ENCODE assay signal across 13 cellular contexts in the genomic region with DNA sequence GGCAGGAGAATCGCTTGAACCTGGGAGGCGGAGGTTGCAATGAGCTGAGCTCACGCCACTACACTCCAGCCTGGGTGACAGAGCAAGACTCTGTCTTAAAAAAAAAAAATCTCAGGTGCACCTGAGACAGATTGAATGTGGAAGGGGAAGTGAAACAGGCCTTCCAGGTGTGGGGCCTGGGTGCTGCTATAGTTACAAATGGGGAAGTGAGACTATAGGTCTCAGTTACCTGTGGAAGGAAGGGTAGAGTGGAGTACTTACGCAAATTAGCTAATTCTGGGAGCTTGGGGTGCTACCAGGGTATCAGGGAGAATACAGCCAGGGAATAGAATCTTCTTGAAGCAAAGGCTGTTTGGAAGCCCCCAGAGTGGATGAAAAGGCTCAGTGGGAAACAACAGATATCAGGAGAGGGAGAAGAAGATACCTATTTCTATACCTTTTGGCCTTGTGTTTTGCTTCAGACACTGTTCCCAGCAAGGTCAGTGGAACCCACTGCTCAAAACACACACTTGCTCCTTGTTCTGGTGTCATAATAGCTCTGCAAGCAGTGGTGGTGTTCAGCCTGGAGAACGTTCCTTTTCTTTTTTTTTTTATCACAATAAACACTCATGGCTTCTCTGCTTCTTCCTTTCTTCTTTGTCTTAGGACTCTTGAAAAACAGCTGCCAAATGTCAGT. TPM values are rescaled to one million over a fixed set of nuclear protein-coding genes. Genes with fewer than 3 reads are reported as not detected.
DNase-seq lines count a peak whose midpoint lies in the region; ATAC-seq, FAIRE-seq and TF ChIP-seq lines count a peak whose summit lies in the region.
"Had no signal": no experiment of that assay in that cellular context is flagged by ENCODE, and none has a peak within 500 bp of the region (broad histone marks: within the 10 kb centered on the region; RNA-seq: fewer than 3 reads in every experiment).

No MANE protein-coding gene starts in this region.

- TF ChIP-seq CTCF in OCI-LY1 (IDR thresholded peaks at IDR 0.05; ENCODE audit: low read length) (no peak), WTC11 (IDR thresholded peaks at IDR 0.05) (no peak), mesothelial cell of epicardium (IDR thresholded peaks at IDR 0.05; ENCODE audit: unreplicated experiment) (no peak), pancreas (IDR thresholded peaks at IDR 0.05) (no peak)

- H3K27me3 ChIP-seq in OCI-LY1 (ENCODE audit: insufficient read depth, low read length) = no peaks in the 10 kb centered on the region
- H3K27me3 ChIP-seq in pancreas = no peaks in the 10 kb centered on the region
- H3K27me3 ChIP-seq: BLaER1 treated with 17β-estradiol and CSF1 and Interleukin-3, amounts not matched to agents 10 nM and 100 nM had no signal

- H3K4me1 ChIP-seq in OCI-LY1 (ENCODE audit: insufficient read depth, low read length, severe bottlenecking) (peaks cover 53% of the 10 kb centered on the region), pancreas (no peaks in the 10 kb centered on the region)

- no peaks in the 10 kb centered on the region for H3K9me2 ChIP-seq in OCI-LY1 (ENCODE audit: low read depth, low read length)

- intact Hi-C loops in pancreas (cut with DNase I) = no loop called here

- H3K79me2 ChIP-seq in OCI-LY1 (ENCODE audit: insufficient read depth, low read length) = peaks cover under 1% of the 10 kb centered on the region; the same call in 1 of the 2 replicates

- H3K27ac ChIP-seq in OCI-LY1 (ENCODE audit: low read depth, low read length, poor library complexity, severe bottlenecking) (peak overlapping the region; percentile 91), pancreas (no peak overlapping the region)
- H3K27ac ChIP-seq: BLaER1 treated with 17β-estradiol and CSF1 and Interleukin-3, amounts not matched to agents 10 nM and 100 nM had no signal

- H2AFZ ChIP-seq in OCI-LY1 (ENCODE audit: low read length) = no peak overlapping the region

- H3K9me3 ChIP-seq in OCI-LY1 (ENCODE audit: low read length) (no peaks in the 10 kb centered on the region), pancreas (no peaks in the 10 kb centered on the region)

- H3K4me3 Mint-ChIP-seq in WTC11 = no peak overlapping the region
- H3K4me3 Mint-ChIP-seq in mesothelial cell of epicardium = no peak overlapping the region
- H3K4me3 Mint-ChIP-seq: activated naive CD8-positive, alpha-beta T cell; nephron had no signal

- H3K9me3 Mint-ChIP-seq in WTC11 (peaks cover 42% of the 10 kb centered on the region), mesothelial cell of epicardium (peaks cover 21% of the 10 kb centered on the region)

- WGBS in pancreas, 2 donors = 67 to 81% methylated on average over 5 of the region's 5 CpGs

- peaks cover 23% of the 10 kb centered on the region for H3K27me3 Mint-ChIP-seq in WTC11 (ENCODE audit: low read depth)
- peaks cover 43% of the 10 kb centered on the region for H3K27me3 Mint-ChIP-seq in mesothelial cell of epicardium (ENCODE audit: low read depth)
- H3K27me3 Mint-ChIP-seq: activated naive CD8-positive, alpha-beta T cell had no signal

- H3K27ac Mint-ChIP-seq in WTC11 = no peak overlapping the region
- no peak overlapping the region for H3K27ac Mint-ChIP-seq in mesothelial cell of epicardium
- H3K27ac Mint-ChIP-seq: activated naive CD8-positive, alpha-beta T cell; nephron had no signal

- no peak for FAIRE-seq in pancreas (lab: Jason Lieb, UNC)

- POLR2A ChIA-PET in WTC11 (lab: Charles Lee) = no interaction called here

- H3K4me1 Mint-ChIP-seq in WTC11 (peaks cover 7% of the 10 kb centered on the region), mesothelial cell of epicardium (no peaks in the 10 kb centered on the region)
- H3K4me1 Mint-ChIP-seq: nephron had no signal

- CTCF ChIA-PET in WTC11 (lab: Charles Lee) = no interaction called here

- peak; percentile 84 for ATAC-seq in GM18502 (IDR thresholded peaks at IDR 0.05; ENCODE audit: poor library complexity, unreplicated experiment)
- ATAC-seq in GM19463 (IDR thresholded peaks at IDR 0.05; ENCODE audit: unreplicated experiment) = peak; percentile 63
- ATAC-seq in HG02973 (IDR thresholded peaks at IDR 0.05; ENCODE audit: unreplicated experiment) = peak; percentile 86
- no peak for ATAC-seq in WTC11
- ATAC-seq in pancreas = no peak

- H3F3A ChIP-seq in OCI-LY1 (ENCODE audit: insufficient read depth, low read length) = no peaks in the 10 kb centered on the region

- DNase-seq in WTC11 (ENCODE audit: low spot score) (no peak), HPDE6-E6E7 (ENCODE audit: extremely low spot score) (no peak), mesothelial cell of epicardium (ENCODE audit: low spot score in 2 of 2, unreplicated experiment in 2 of 2) (no peak), pancreas (no peak)
- DNase-seq: effector CD8-positive, alpha-beta T cell; NK-92 treated with Interleukin-12 subunit alpha and Interleukin-12 subunit beta, amount 100 ng/mL, for 24 hours had no signal

- no peak overlapping the region for H3K9ac ChIP-seq in OCI-LY1 (ENCODE audit: low read length)
- H3K9ac ChIP-seq: BLaER1 treated with 17β-estradiol and CSF1 and Interleukin-3, amounts not matched to agents 10 nM and 100 nM had no signal

- H3K4me2 ChIP-seq in OCI-LY1 (ENCODE audit: low read length) = peak overlapping the region; percentile 33; the same call in 1 of the 2 replicates

- H3K36me3 ChIP-seq in OCI-LY1 (ENCODE audit: insufficient read depth, low read length) (peaks cover 54% of the 10 kb centered on the region), pancreas (no peaks in the 10 kb centered on the region)

- H4K20me1 ChIP-seq in OCI-LY1 (ENCODE audit: insufficient read depth, low read length) = no peaks in the 10 kb centered on the region

- no peak overlapping the region for H3K4me3 ChIP-seq in OCI-LY1 (ENCODE audit: low read depth, low read length, poor library complexity, severe bottlenecking)
- H3K4me3 ChIP-seq in pancreas = no peak overlapping the region

- H3K36me3 Mint-ChIP-seq in WTC11 (peaks cover 39% of the 10 kb centered on the region), mesothelial cell of epicardium (no peaks in the 10 kb centered on the region)

TF ChIP-seq in WTC11, 78 proteins besides CTCF, POLR2A, EP300 and RAD21 (continues in another document):
- TF ChIP-seq CREB1 (CRISPR knock-in tag; IDR thresholded peaks at IDR 0.05) = no peak
- TF ChIP-seq, protein P1, sequence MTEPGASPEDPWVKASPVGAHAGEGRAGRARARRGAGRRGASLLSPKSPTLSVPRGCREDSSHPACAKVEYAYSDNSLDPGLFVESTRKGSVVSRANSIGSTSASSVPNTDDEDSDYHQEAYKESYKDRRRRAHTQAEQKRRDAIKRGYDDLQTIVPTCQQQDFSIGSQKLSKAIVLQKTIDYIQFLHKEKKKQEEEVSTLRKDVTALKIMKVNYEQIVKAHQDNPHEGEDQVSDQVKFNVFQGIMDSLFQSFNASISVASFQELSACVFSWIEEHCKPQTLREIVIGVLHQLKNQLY (CRISPR knock-in tag; IDR thresholded peaks at IDR 0.05) = no peak
- no peak for TF ChIP-seq TP53 (CRISPR knock-in tag; IDR thresholded peaks at IDR 0.05)
- TF ChIP-seq, protein P2, sequence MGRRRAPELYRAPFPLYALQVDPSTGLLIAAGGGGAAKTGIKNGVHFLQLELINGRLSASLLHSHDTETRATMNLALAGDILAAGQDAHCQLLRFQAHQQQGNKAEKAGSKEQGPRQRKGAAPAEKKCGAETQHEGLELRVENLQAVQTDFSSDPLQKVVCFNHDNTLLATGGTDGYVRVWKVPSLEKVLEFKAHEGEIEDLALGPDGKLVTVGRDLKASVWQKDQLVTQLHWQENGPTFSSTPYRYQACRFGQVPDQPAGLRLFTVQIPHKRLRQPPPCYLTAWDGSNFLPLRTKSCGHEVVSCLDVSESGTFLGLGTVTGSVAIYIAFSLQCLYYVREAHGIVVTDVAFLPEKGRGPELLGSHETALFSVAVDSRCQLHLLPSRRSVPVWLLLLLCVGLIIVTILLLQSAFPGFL (CRISPR knock-in tag; IDR thresholded peaks at IDR 0.05; ENCODE audit: borderline replicate concordance) = no peak
- TF ChIP-seq RELA (CRISPR knock-in tag; IDR thresholded peaks at IDR 0.05; ENCODE audit: borderline replicate concordance) = no peak
- no peak for TF ChIP-seq ZNF263 (CRISPR knock-in tag; IDR thresholded peaks at IDR 0.05; ENCODE audit: low read depth)
- TF ChIP-seq, protein P3, sequence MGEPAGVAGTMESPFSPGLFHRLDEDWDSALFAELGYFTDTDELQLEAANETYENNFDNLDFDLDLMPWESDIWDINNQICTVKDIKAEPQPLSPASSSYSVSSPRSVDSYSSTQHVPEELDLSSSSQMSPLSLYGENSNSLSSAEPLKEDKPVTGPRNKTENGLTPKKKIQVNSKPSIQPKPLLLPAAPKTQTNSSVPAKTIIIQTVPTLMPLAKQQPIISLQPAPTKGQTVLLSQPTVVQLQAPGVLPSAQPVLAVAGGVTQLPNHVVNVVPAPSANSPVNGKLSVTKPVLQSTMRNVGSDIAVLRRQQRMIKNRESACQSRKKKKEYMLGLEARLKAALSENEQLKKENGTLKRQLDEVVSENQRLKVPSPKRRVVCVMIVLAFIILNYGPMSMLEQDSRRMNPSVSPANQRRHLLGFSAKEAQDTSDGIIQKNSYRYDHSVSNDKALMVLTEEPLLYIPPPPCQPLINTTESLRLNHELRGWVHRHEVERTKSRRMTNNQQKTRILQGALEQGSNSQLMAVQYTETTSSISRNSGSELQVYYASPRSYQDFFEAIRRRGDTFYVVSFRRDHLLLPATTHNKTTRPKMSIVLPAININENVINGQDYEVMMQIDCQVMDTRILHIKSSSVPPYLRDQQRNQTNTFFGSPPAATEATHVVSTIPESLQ (CRISPR knock-in tag; IDR thresholded peaks at IDR 0.05) = no peak
- TF ChIP-seq, protein P4, sequence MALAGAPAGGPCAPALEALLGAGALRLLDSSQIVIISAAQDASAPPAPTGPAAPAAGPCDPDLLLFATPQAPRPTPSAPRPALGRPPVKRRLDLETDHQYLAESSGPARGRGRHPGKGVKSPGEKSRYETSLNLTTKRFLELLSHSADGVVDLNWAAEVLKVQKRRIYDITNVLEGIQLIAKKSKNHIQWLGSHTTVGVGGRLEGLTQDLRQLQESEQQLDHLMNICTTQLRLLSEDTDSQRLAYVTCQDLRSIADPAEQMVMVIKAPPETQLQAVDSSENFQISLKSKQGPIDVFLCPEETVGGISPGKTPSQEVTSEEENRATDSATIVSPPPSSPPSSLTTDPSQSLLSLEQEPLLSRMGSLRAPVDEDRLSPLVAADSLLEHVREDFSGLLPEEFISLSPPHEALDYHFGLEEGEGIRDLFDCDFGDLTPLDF (CRISPR knock-in tag; IDR thresholded peaks at IDR 0.05) = no peak
- TF ChIP-seq ETV6 (CRISPR knock-in tag; IDR thresholded peaks at IDR 0.05) = no peak
- no peak for TF ChIP-seq GTF2I (CRISPR knock-in tag; conservative IDR thresholded peaks at IDR 0.05)
- no peak for TF ChIP-seq CBFB (CRISPR knock-in tag; IDR thresholded peaks at IDR 0.05; ENCODE audit: low read depth)

RNA-seq across cellular contexts. Expression of gene CD38, which starts 7.0 kb away (rescaled TPM):
- total RNA-seq in WTC11 (2021) (0.17 to 0.39 TPM (median 0.37 TPM) in 3 replicates), mesothelial cell of epicardium (0.20 to 0.22 TPM in 2 of 3 replicates, not detected in the other), pancreas (1 to 10 TPM in 1 of 6 donors, under 1 TPM in 5; 0.12 to 1.6 (median 0.44) TPM)
- polyA plus RNA-seq in pancreas = under 1 TPM; 0.23 to 0.56 TPM

Comparison
In these comparisons a context has a peak if more than half of its experiments do, and no peak if none do; other contexts are left out.
1. ATAC-seq: peak in GM18502 (single experiment), GM19463 (single experiment) and HG02973 (single experiment); none in WTC11 (single experiment) and pancreas (0 of 4).